24 cellular contexts compared by ENCODE assay signal in genomic region chr6:120786256-120786655, GRCh38.
DNase-seq lines count a peak whose midpoint lies in the region; ATAC-seq, FAIRE-seq and TF ChIP-seq lines count a peak whose summit lies in the region.
"Had no signal": no experiment of that assay in that cellular context is flagged by ENCODE, and none has a peak within 500 bp of the region (broad histone marks: within the 10 kb centered on the region; RNA-seq: fewer than 3 reads in every experiment).

No MANE protein-coding gene starts in this region.

- no peak overlapping the region for H3K4me3 Mint-ChIP-seq in activated naive CD8-positive, alpha-beta T cell treated with anti-CD3 and anti-CD28 coated beads, Interleukin-2, amount 50 U/mL, for 24 hours
- no peak overlapping the region for H3K4me3 Mint-ChIP-seq in activated naive CD8-positive, alpha-beta T cell treated with anti-CD3 and anti-CD28 coated beads for 36 hours
- H3K4me3 Mint-ChIP-seq: B cell; CD4-positive, CD25-positive, alpha-beta regulatory T cell; CD8-positive, alpha-beta T cell; GM23338 had no signal

- H3K79me1 ChIP-seq in H1 (ENCODE audit: low read depth, low read length) = no peaks in the 10 kb centered on the region

- CTCF ChIA-PET in H1 (lab: Charles Lee; ENCODE audit: partially characterized antibody) = no interaction called here

- no peak overlapping the region for H4K91ac ChIP-seq in H1 (replicated peaks; ENCODE audit: insufficient read length, low read length)

- no peak overlapping the region for H2BK15ac ChIP-seq in H1 (ENCODE audit: low read length)

- no peak for TF ChIP-seq POLR2A in H1 (IDR thresholded peaks at IDR 0.05; ENCODE audit: control extremely low read depth in 1 of 2, low read depth in 2 of 2, low read length in 2 of 2)
- no peak for TF ChIP-seq POLR2A in upper lobe of left lung (IDR thresholded peaks at IDR 0.05)
- no peak for TF ChIP-seq POLR2A in spleen (IDR thresholded peaks at IDR 0.05)

- POLR2A ChIA-PET in H1 (lab: Charles Lee; ENCODE audit: partially characterized antibody) = no interaction called here

- no peak overlapping the region for H3K18ac ChIP-seq in H1 (ENCODE audit: extremely low read depth, low read length)

- no peaks in the 10 kb centered on the region for H3K4me1 ChIP-seq in H1 (replicated peaks in 1 of 4; ENCODE audit: control insufficient read depth in 3 of 4, insufficient read depth in 4 of 4, low read length in 3 of 4)
- no peaks in the 10 kb centered on the region for H3K4me1 ChIP-seq in upper lobe of left lung
- H3K4me1 ChIP-seq in spleen = no peaks in the 10 kb centered on the region
- H3K4me1 ChIP-seq: BLaER1, Caco-2 had no signal

- no peak overlapping the region for H3K4ac ChIP-seq in H1 (replicated peaks; ENCODE audit: insufficient read length, low read depth, low read length)

- H2AK5ac ChIP-seq in H1 (ENCODE audit: low read depth, low read length) = no peak overlapping the region

- no peak overlapping the region for H2BK20ac ChIP-seq in H1 (ENCODE audit: low read length)

- H3K4me1 Mint-ChIP-seq in activated naive CD8-positive, alpha-beta T cell treated with anti-CD3 and anti-CD28 coated beads, Interleukin-2, amount 50 U/mL, for 24 hours = no peaks in the 10 kb centered on the region
- no peaks in the 10 kb centered on the region for H3K4me1 Mint-ChIP-seq in activated naive CD8-positive, alpha-beta T cell treated with anti-CD3 and anti-CD28 coated beads for 36 hours
- H3K4me1 Mint-ChIP-seq: B cell; CD4-positive, CD25-positive, alpha-beta regulatory T cell; GM23338 had no signal

- H2BK12ac ChIP-seq in H1 (ENCODE audit: low read depth, low read length) = no peak overlapping the region

- H2BK120ac ChIP-seq in H1 (replicated peaks; ENCODE audit: low read depth, low read length) = no peak overlapping the region

- no peak overlapping the region for H3K56ac ChIP-seq in H1 (replicated peaks; ENCODE audit: insufficient read length, low read depth, low read length)

- peak; percentile 24 for ATAC-seq in activated naive CD8-positive, alpha-beta T cell treated with anti-CD3 and anti-CD28 coated beads, Interleukin-2, amount 50 U/mL, for 24 hours
- ATAC-seq in upper lobe of left lung (ENCODE audit: low FRiP score in 2 of 2) (peak; percentile 8 to 15), HG03175 (IDR thresholded peaks at IDR 0.05; ENCODE audit: unreplicated experiment) (no peak), GM21825 (IDR thresholded peaks at IDR 0.05; ENCODE audit: unreplicated experiment) (no peak)
- ATAC-seq: CD8-positive, alpha-beta T cell; GM12878; GM23338 had no signal

- H3K27me3 Mint-ChIP-seq in activated naive CD8-positive, alpha-beta T cell treated with anti-CD3 and anti-CD28 coated beads, Interleukin-2, amount 50 U/mL, for 24 hours = no peaks in the 10 kb centered on the region
- H3K27me3 Mint-ChIP-seq in activated naive CD8-positive, alpha-beta T cell treated with anti-CD3 and anti-CD28 coated beads for 36 hours = no peaks in the 10 kb centered on the region
- H3K27me3 Mint-ChIP-seq: B cell; CD4-positive, CD25-positive, alpha-beta regulatory T cell had no signal

- peak overlapping the region; percentile 14; the same call in 1 of the 2 replicates for H4K8ac ChIP-seq in H1 (ENCODE audit: extremely low read depth, insufficient read depth, low read length)

- H2AFZ ChIP-seq in H1 (ENCODE audit: low read length) = peak overlapping the region; percentile 59; the same call in 1 of the 2 replicates
- H2AFZ ChIP-seq: GM23338 had no signal

- H3K9ac ChIP-seq in H1 (replicated peaks in 1 of 4; ENCODE audit: extremely low read depth in 1 of 4, low read depth in 3 of 4, low read length in 3 of 4) = no peak overlapping the region
- H3K9ac ChIP-seq: BLaER1 had no signal

- no peaks in the 10 kb centered on the region for H3K27me3 ChIP-seq in H1 (replicated peaks in 1 of 4; ENCODE audit: control insufficient read depth in 3 of 4, extremely low read depth in 1 of 4, insufficient read depth in 3 of 4, low read length in 3 of 4)
- no peaks in the 10 kb centered on the region for H3K27me3 ChIP-seq in upper lobe of left lung
- no peaks in the 10 kb centered on the region for H3K27me3 ChIP-seq in spleen (replicated peaks in 1 of 7)
- H3K27me3 ChIP-seq: BLaER1 had no signal

- H4K20me1 ChIP-seq in H1 (replicated peaks in 1 of 2; ENCODE audit: control insufficient read depth in 1 of 2, insufficient read depth in 2 of 2, low read length in 2 of 2) = no peaks in the 10 kb centered on the region
- H4K20me1 ChIP-seq: BLaER1 had no signal

- intact Hi-C loops in posterior vena cava (cut with DNase I) (no loop called here), spleen (cut with DNase I; ENCODE audit: low total_unique reads) (no loop called here)

- TF ChIP-seq CTCF in H1 (IDR thresholded peaks at IDR 0.05; ENCODE audit: control extremely low read depth in 1 of 3, insufficient read depth in 1 of 3, low read depth in 1 of 3, low read length in 3 of 3) = no peak
- no peak for TF ChIP-seq CTCF in upper lobe of left lung (IDR thresholded peaks at IDR 0.05)
- no peak for TF ChIP-seq CTCF in spleen (IDR thresholded peaks at IDR 0.05 in 8 of 11, conservative IDR thresholded peaks at IDR 0.05 in 3 of 11)

- H3K14ac ChIP-seq in H1 (ENCODE audit: insufficient read length) = no peak overlapping the region

- FAIRE-seq in H1 (lab: Jason Lieb, UNC) = no peak
- FAIRE-seq: A204.1, GM12878, GM19239, H54 had no signal

- no peaks in the 10 kb centered on the region for H3K79me2 ChIP-seq in H1 (ENCODE audit: control insufficient read depth in 1 of 2, insufficient read depth in 2 of 2, low read length in 2 of 2)

- no peak for TF ChIP-seq EP300 in H1 (IDR thresholded peaks at IDR 0.05; ENCODE audit: borderline replicate concordance in 1 of 2, low read depth in 2 of 2, low read length in 2 of 2)
- TF ChIP-seq EP300 in upper lobe of left lung (IDR thresholded peaks at IDR 0.05) = no peak

- H3K23ac ChIP-seq in H1 (ENCODE audit: insufficient read length) = no peak overlapping the region

- H3K9me3 ChIP-seq in H1 (ENCODE audit: insufficient read depth in 2 of 2, low read depth in 1 of 2, low read length in 1 of 2) (no peaks in the 10 kb centered on the region), upper lobe of left lung (peaks cover 0 to 2% (median 0%) of the 10 kb centered on the region in 4 donors), spleen (peaks cover 0 to 4% (median 0%) of the 10 kb centered on the region in 8 donors)
- H3K9me3 ChIP-seq: BLaER1, Caco-2 had no signal

- TF ChIP-seq RAD21 in H1 (IDR thresholded peaks at IDR 0.05 in 1 of 2, conservative IDR thresholded peaks at IDR 0.05 in 1 of 2; ENCODE audit: low read depth in 2 of 2, low read length in 2 of 2) = no peak

- H2BK5ac ChIP-seq in H1 (ENCODE audit: low read depth, low read length) = no peak overlapping the region

- H3K36me3 ChIP-seq in H1 (ENCODE audit: control insufficient read depth in 2 of 4, insufficient read depth in 4 of 4, low read length in 3 of 4) (no peaks in the 10 kb centered on the region), upper lobe of left lung (no peaks in the 10 kb centered on the region), spleen (no peaks in the 10 kb centered on the region)
- H3K36me3 ChIP-seq: BLaER1 had no signal

- no peaks in the 10 kb centered on the region for H3K36me3 Mint-ChIP-seq in activated naive CD8-positive, alpha-beta T cell treated with anti-CD3 and anti-CD28 coated beads, Interleukin-2, amount 50 U/mL, for 24 hours (ENCODE audit: low read depth)
- H3K36me3 Mint-ChIP-seq in activated naive CD8-positive, alpha-beta T cell treated with anti-CD3 and anti-CD28 coated beads for 36 hours = no peaks in the 10 kb centered on the region
- H3K36me3 Mint-ChIP-seq: CD4-positive, CD25-positive, alpha-beta regulatory T cell; CD8-positive, alpha-beta T cell had no signal

- H4K5ac ChIP-seq in H1 (ENCODE audit: insufficient read length, low read depth, low read length) = no peak overlapping the region

- H3K27ac ChIP-seq in H1 (ENCODE audit: low read depth, low read length) (no peak overlapping the region), upper lobe of left lung (no peak overlapping the region), spleen (no peak overlapping the region)
- H3K27ac ChIP-seq: 22Rv1, BLaER1, C4-2B had no signal

- H3K4me3 ChIP-seq in H1 (ENCODE audit: extremely low read depth in 1 of 4, insufficient read depth in 2 of 4, low read depth in 3 of 4, low read length in 4 of 4) (no peak overlapping the region), upper lobe of left lung (no peak overlapping the region), spleen (no peak overlapping the region)
- H3K4me3 ChIP-seq: BLaER1, GM12878, GM23338 had no signal

- no peaks in the 10 kb centered on the region for H3K23me2 ChIP-seq in H1 (ENCODE audit: low read depth, low read length)

- H3K4me2 ChIP-seq in H1 (ENCODE audit: insufficient read depth in 1 of 2, low read depth in 2 of 2, low read length in 2 of 2) = no peak overlapping the region
- H3K4me2 ChIP-seq: BLaER1, GM23338 had no signal

- WGBS in H1 (ENCODE audit: extremely low coverage in 1 of 2, insufficient coverage in 1 of 2, insufficient read length in 1 of 2, insufficient replicate concordance in 2 of 2, low coverage in 1 of 2, low lambda C conversion rate in 2 of 2, missing lambda C conversion rate in 1 of 2), 2 experiments = 91% methylated on average over 8 of the region's 8 CpGs; no CpG with 5 or more reads in 1 of the 2 experiments
- 89 to 97% methylated on average over 8 of the region's 8 CpGs for WGBS in upper lobe of left lung, 2 donors
- WGBS in spleen, 5 donors = 86 to 94% (median 91%) methylated on average over 8 of the region's 8 CpGs

- H3K27ac Mint-ChIP-seq in activated naive CD8-positive, alpha-beta T cell treated with anti-CD3 and anti-CD28 coated beads, Interleukin-2, amount 50 U/mL, for 24 hours = no peak overlapping the region
- no peak overlapping the region for H3K27ac Mint-ChIP-seq in activated naive CD8-positive, alpha-beta T cell treated with anti-CD3 and anti-CD28 coated beads for 36 hours
- H3K27ac Mint-ChIP-seq: B cell; CD4-positive, CD25-positive, alpha-beta regulatory T cell; CD8-positive, alpha-beta T cell; GM23338 had no signal

- no peaks in the 10 kb centered on the region for H3K9me3 Mint-ChIP-seq in activated naive CD8-positive, alpha-beta T cell treated with anti-CD3 and anti-CD28 coated beads, Interleukin-2, amount 50 U/mL, for 24 hours
- no peaks in the 10 kb centered on the region for H3K9me3 Mint-ChIP-seq in activated naive CD8-positive, alpha-beta T cell treated with anti-CD3 and anti-CD28 coated beads for 36 hours
- H3K9me3 Mint-ChIP-seq: CD8-positive, alpha-beta T cell had no signal

- DNase-seq in activated naive CD8-positive, alpha-beta T cell treated with anti-CD3 and anti-CD28 coated beads, Interleukin-2, amount 50 U/mL, for 24 hours = no peak
- DNase-seq in activated naive CD8-positive, alpha-beta T cell treated with anti-CD3 and anti-CD28 coated beads for 36 hours = no peak
- DNase-seq in H1 (ENCODE audit: low read depth in 1 of 2, low spot score in 2 of 2) = no peak
- peak; percentile 44 for DNase-seq in posterior vena cava (ENCODE audit: low spot score)
- DNase-seq in upper lobe of left lung = no peak
- no peak for DNase-seq in spleen
- DNase-seq: Caco-2; CD4-positive, CD25-positive, alpha-beta regulatory T cell; CD8-positive, alpha-beta T cell; DMS153; DND-41; GDM1; HCEC 1CT had no signal

TF ChIP-seq in H1, 55 proteins besides CTCF, POLR2A, EP300 and RAD21 (continues in another document):
- TF ChIP-seq TBP (IDR thresholded peaks at IDR 0.05; ENCODE audit: low read depth, low read length) (no peak), GTF2F1 (IDR thresholded peaks at IDR 0.05; ENCODE audit: borderline replicate concordance, low read depth, low read length) (no peak), POU5F1 (IDR thresholded peaks at IDR 0.05; ENCODE audit: low read depth, low read length) (no peak)

Comparison
In these comparisons a context has a peak if more than half of its experiments do, and no peak if none do; other contexts are left out.
1. ATAC-seq: peak in activated naive CD8-positive, alpha-beta T cell treated with anti-CD3 and anti-CD28 coated beads, Interleukin-2, amount 50 U/mL, for 24 hours (single experiment) and upper lobe of left lung (2 of 2); none in HG03175 (single experiment) and GM21825 (single experiment).